ENCODE assay signal across 25 cellular contexts in the genomic region with DNA sequence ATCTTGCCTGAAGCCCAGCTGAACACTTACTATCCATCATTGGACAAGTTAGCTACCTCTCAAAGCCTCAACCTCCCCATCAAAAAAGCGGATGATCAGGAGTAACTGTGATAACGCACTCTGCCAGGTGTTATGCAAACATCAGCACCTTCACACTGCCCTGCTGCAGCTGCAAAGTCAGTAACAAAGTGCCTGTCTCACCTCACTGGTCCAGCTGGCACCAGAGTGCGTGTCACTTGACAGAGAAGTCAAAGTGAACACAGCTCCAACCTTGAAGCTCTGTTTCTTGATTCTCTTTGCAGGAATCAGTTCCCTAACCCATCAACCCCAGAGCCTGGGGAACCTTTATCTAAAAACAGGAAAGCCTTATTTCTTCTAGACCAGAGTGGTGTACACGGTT.
"Had no signal": no experiment of that assay in that cellular context is flagged by ENCODE, and none has a peak within 500 bp of the region (broad histone marks: within the 10 kb centered on the region; RNA-seq: fewer than 3 reads in every experiment).

No MANE protein-coding gene starts in this region.

- DNase-seq: naive B cell; naive thymus-derived CD8-positive, alpha-beta T cell; nephron progenitor cell; occipital lobe; ovary; psoas muscle; right cardiac atrium; right lobe of liver; sigmoid colon; small intestine; stimulated activated CD4-positive, alpha-beta T cell treated with anti-CD3 and anti-CD28 coated beads, Interleukin-15, amount 100 ng/mL, for 24 hours; stimulated activated CD4-positive, alpha-beta T cell treated with anti-CD3 and anti-CD28 coated beads, Interleukin-2, amount 100 ng/mL, for 24 hours; stimulated activated CD4-positive, alpha-beta T cell treated with anti-CD3 and anti-CD28 coated beads, Interleukin-2, amount 100 ng/mL, for 48 hours; stimulated activated CD4-positive, alpha-beta T cell treated with anti-CD3 and anti-CD28 coated beads, Interleukin-4, amount 100 ng/mL, for 24 hours; stimulated activated naive B cell treated with anti-CD40 and anti-IgM and Interleukin-4, amounts not matched to agents 10 μg/mL and 1 μg/mL and 100 μg/mL, for 72 hours; stimulated activated naive CD4-positive, alpha-beta T cell treated with Interleukin-2 at 50 U/mL for 16 hours; stomach; tibial artery; transverse colon had no signal

- H3K4me3 ChIP-seq: ovary, psoas muscle, right lobe of liver, sigmoid colon, stomach, thoracic aorta, tibial artery, transverse colon, upper lobe of left lung, vagina had no signal

- H3K36me3 ChIP-seq: ovary, right lobe of liver, thoracic aorta, tibial artery, transverse colon, upper lobe of left lung, vagina had no signal

- H3K9me3 ChIP-seq: ovary, psoas muscle, right lobe of liver, sigmoid colon, stomach, thoracic aorta, tibial artery, transverse colon, upper lobe of left lung, vagina had no signal

- H3K27ac ChIP-seq: ovary, parathyroid adenoma, psoas muscle, right lobe of liver, sigmoid colon, stomach, thoracic aorta, tibial artery, transverse colon, upper lobe of left lung, vagina had no signal

- H3K27me3 ChIP-seq: ovary, right lobe of liver, sigmoid colon, stomach, transverse colon, upper lobe of left lung, vagina had no signal

- H3K4me1 ChIP-seq: parathyroid adenoma, psoas muscle, right lobe of liver, sigmoid colon, tibial artery, transverse colon, upper lobe of left lung, vagina had no signal

- ATAC-seq: naive thymus-derived CD8-positive, alpha-beta T cell; natural killer cell treated with Interleukin-12 subunit alpha and Interleukin-12 subunit beta and Interleukin-15 and Interleukin-18, amount 100 ng/mL, for 72 hours; psoas muscle; right cardiac atrium; right lobe of liver; stimulated activated effector memory CD8-positive, alpha-beta T cell treated with anti-CD3 and anti-CD28 coated beads, Interleukin-12 subunit alpha, Interleukin-12 subunit beta, amount 100 ng/mL, for 72 hours; stimulated activated naive B cell treated with anti-CD40 and anti-IgM and Interleukin-4, amounts not matched to agents 10 μg/mL and 1 μg/mL and 100 μg/mL, for 72 hours had no signal
